21 cellular contexts compared by ENCODE assay signal in genomic region chr10:114402233-114402632, GRCh38. TPM values are rescaled to one million over a fixed set of nuclear protein-coding genes. Genes with fewer than 3 reads are reported as not detected.
A peak's percentile ranks its signal among the peaks of the same experiment; 100 is the strongest.
DNase-seq lines count a peak whose midpoint lies in the region; ATAC-seq and TF ChIP-seq lines count a peak whose summit lies in the region.
"Had no signal": no experiment of that assay in that cellular context is flagged by ENCODE, and none has a peak within 500 bp of the region (broad histone marks: within the 10 kb centered on the region; RNA-seq: fewer than 3 reads in every experiment).

No MANE protein-coding gene starts in this region.

- H3K4me3 Mint-ChIP-seq in WTC11 = peak overlapping the region; percentile 88
- H3K4me3 Mint-ChIP-seq in activated CD8-positive, alpha-beta T cell treated with anti-CD3 and anti-CD28 coated beads, Interleukin-2, amount 10 ng/mL, durations not matched to agents 7 days and 5 days = no peak overlapping the region
- H3K4me3 Mint-ChIP-seq: activated CD4-positive, alpha-beta T cell treated with anti-CD3 and anti-CD28 coated beads, Interleukin-2, amount 10 ng/mL, durations not matched to agents 7 days and 5 days had no signal

- peaks cover 50% of the 10 kb centered on the region for H3K27me3 Mint-ChIP-seq in WTC11 (ENCODE audit: low read depth)
- H3K27me3 Mint-ChIP-seq in activated CD8-positive, alpha-beta T cell treated with anti-CD3 and anti-CD28 coated beads, Interleukin-2, amount 10 ng/mL, durations not matched to agents 7 days and 5 days (ENCODE audit: low read depth) = peaks cover 56% of the 10 kb centered on the region

- H3K27me3 ChIP-seq in iPS-15b (ENCODE audit: control insufficient read depth, insufficient read depth, low read length) (peaks cover 32% of the 10 kb centered on the region), rectal smooth muscle tissue (ENCODE audit: control insufficient read depth, insufficient read depth, low read length) (no peaks in the 10 kb centered on the region)
- H3K27me3 ChIP-seq: MG63 had no signal

- no peaks in the 10 kb centered on the region for H3K9me3 ChIP-seq in iPS-15b (ENCODE audit: control insufficient read depth, insufficient read depth, low read length)
- H3K9me3 ChIP-seq: colonic mucosa, MG63 had no signal

- H3K27ac Mint-ChIP-seq in WTC11 = no peak overlapping the region
- no peak overlapping the region for H3K27ac Mint-ChIP-seq in activated CD8-positive, alpha-beta T cell treated with anti-CD3 and anti-CD28 coated beads, Interleukin-2, amount 10 ng/mL, durations not matched to agents 7 days and 5 days
- H3K27ac Mint-ChIP-seq: activated CD4-positive, alpha-beta T cell treated with anti-CD3 and anti-CD28 coated beads, Interleukin-2, amount 10 ng/mL, durations not matched to agents 7 days and 5 days; activated naive CD8-positive, alpha-beta T cell treated with anti-CD3 and anti-CD28 coated beads, Interleukin-2, amount 10 ng/mL, durations not matched to agents 7 days and 5 days; endodermal cell; T-cell had no signal

- H3K4me1 Mint-ChIP-seq in WTC11 = peaks cover 21% of the 10 kb centered on the region
- peaks cover 18% of the 10 kb centered on the region for H3K4me1 Mint-ChIP-seq in activated CD8-positive, alpha-beta T cell treated with anti-CD3 and anti-CD28 coated beads, Interleukin-2, amount 10 ng/mL, durations not matched to agents 7 days and 5 days (ENCODE audit: low read depth)

- peak overlapping the region; percentile 42 for H3K27ac ChIP-seq in rectal smooth muscle tissue (ENCODE audit: low read depth, low read length)

- POLR2A ChIA-PET in WTC11 (lab: Charles Lee) = no interaction called here
- POLR2A ChIA-PET in activated CD8-positive, alpha-beta T cell treated with anti-CD3 and anti-CD28 coated beads, Interleukin-2, amount 10 ng/mL, durations not matched to agents 7 days and 5 days (lab: Charles Lee) = no interaction called here

- H3K9ac ChIP-seq in iPS-15b (ENCODE audit: low read depth, low read length) = no peak overlapping the region
- no peak overlapping the region for H3K9ac ChIP-seq in rectal smooth muscle tissue (ENCODE audit: low read length)

- CTCF ChIA-PET in WTC11 (lab: Charles Lee) = interaction anchor here (0.8 to 4.2 kb wide), 4 partner anchors 15 to 137 kb away, joined by 3 to 106 read pairs (median 22); no protein-coding TSS in a partner anchor
- CTCF ChIA-PET in activated CD8-positive, alpha-beta T cell treated with anti-CD3 and anti-CD28 coated beads, Interleukin-2, amount 10 ng/mL, durations not matched to agents 7 days and 5 days (lab: Charles Lee) = interaction anchor here (1.4 to 1.9 kb wide), 2 partner anchors 33 to 98 kb away, joined by 3 to 21 read pairs; no protein-coding TSS in a partner anchor

- ATAC-seq in WTC11 (no peak), GM19397 (IDR thresholded peaks at IDR 0.05; ENCODE audit: unreplicated experiment) (no peak)
- ATAC-seq in activated CD8-positive, alpha-beta T cell treated with anti-CD3 and anti-CD28 coated beads, Interleukin-2, amount 10 ng/mL, durations not matched to agents 7 days and 5 days = no peak
- ATAC-seq: T-cell had no signal

- in situ Hi-C loops in ACHN (cut with HindIII; ENCODE audit: low pct_ligation_motif_present, low pct_unique_long_range_greater_than_20kb, low sequenced_read_pairs) = no loop called here

- H3K36me3 Mint-ChIP-seq in WTC11 = no peaks in the 10 kb centered on the region
- H3K36me3 Mint-ChIP-seq in activated CD8-positive, alpha-beta T cell treated with anti-CD3 and anti-CD28 coated beads, Interleukin-2, amount 10 ng/mL, durations not matched to agents 7 days and 5 days (ENCODE audit: low read depth) = no peaks in the 10 kb centered on the region
- H3K36me3 Mint-ChIP-seq: activated naive CD8-positive, alpha-beta T cell treated with anti-CD3 and anti-CD28 coated beads, Interleukin-2, amount 10 ng/mL, durations not matched to agents 7 days and 5 days; T-cell had no signal

- H3K4me3 ChIP-seq in iPS-15b (ENCODE audit: low read depth, low read length) (peak overlapping the region; percentile 71), rectal smooth muscle tissue (ENCODE audit: low read length) (no peak overlapping the region)
- H3K4me3 ChIP-seq: MG63 had no signal

- no peak for TF ChIP-seq CTCF in WTC11 (IDR thresholded peaks at IDR 0.05)

- peak; percentile 19 for DNase-seq in ACHN
- DNase-seq in WTC11 (ENCODE audit: low spot score) = no peak
- DNase-seq in NCI-H2196 treated with DMSO at 0.1 percent for 48 hours (lab: John Stamatoyannopoulos, UW; ENCODE audit: unreplicated experiment) = no peak
- no peak for DNase-seq in middle frontal gyrus (ENCODE audit: extremely low spot score, low spot score)
- no peak for DNase-seq in activated CD8-positive, alpha-beta T cell treated with anti-CD3 and anti-CD28 coated beads, Interleukin-2, amount 10 ng/mL, durations not matched to agents 7 days and 5 days
- DNase-seq: activated CD4-positive, alpha-beta T cell treated with anti-CD3 and anti-CD28 coated beads, Interleukin-2, amount 10 ng/mL, durations not matched to agents 7 days and 5 days; activated naive CD8-positive, alpha-beta T cell treated with anti-CD3 and anti-CD28 coated beads, Interleukin-2, amount 10 ng/mL, durations not matched to agents 7 days and 5 days; colonic mucosa; DMS 273 treated with DMSO at 0.1 percent for 48 hours; GDM1; MG63; NCI-H1436 treated with DMSO at 0.1 percent for 48 hours; NCI-H2171; NCI-H69; SIG-M5; substantia nigra; T-cell had no signal

- H3K4me1 ChIP-seq in iPS-15b (ENCODE audit: control insufficient read depth, insufficient read depth, low read length) (peaks cover 5% of the 10 kb centered on the region), rectal smooth muscle tissue (ENCODE audit: control insufficient read depth, insufficient read depth, low read length) (peaks cover 21% of the 10 kb centered on the region)
- H3K4me1 ChIP-seq: colonic mucosa had no signal

- H3K9me3 Mint-ChIP-seq in WTC11 = peaks cover 5% of the 10 kb centered on the region
- no peaks in the 10 kb centered on the region for H3K9me3 Mint-ChIP-seq in activated CD8-positive, alpha-beta T cell treated with anti-CD3 and anti-CD28 coated beads, Interleukin-2, amount 10 ng/mL, durations not matched to agents 7 days and 5 days (ENCODE audit: insufficient read depth)
- H3K9me3 Mint-ChIP-seq: activated CD4-positive, alpha-beta T cell treated with anti-CD3 and anti-CD28 coated beads, Interleukin-2, amount 10 ng/mL, durations not matched to agents 7 days and 5 days; activated naive CD8-positive, alpha-beta T cell treated with anti-CD3 and anti-CD28 coated beads, Interleukin-2, amount 10 ng/mL, durations not matched to agents 7 days and 5 days; endodermal cell; T-cell had no signal

- no peaks in the 10 kb centered on the region for H3K36me3 ChIP-seq in iPS-15b (ENCODE audit: control insufficient read depth, insufficient read depth, low read length)
- H3K36me3 ChIP-seq in rectal smooth muscle tissue (ENCODE audit: control insufficient read depth, insufficient read depth, low read length) = no peaks in the 10 kb centered on the region
- H3K36me3 ChIP-seq: colonic mucosa, MG63 had no signal

TF ChIP-seq in WTC11, 78 proteins besides CTCF, POLR2A, EP300 and RAD21 (continues in another document):
- TF ChIP-seq ZNF425 (CRISPR knock-in tag; conservative IDR thresholded peaks at IDR 0.05) (no peak), NR1H2 (CRISPR knock-in tag; IDR thresholded peaks at IDR 0.05) (no peak), KAT7 (CRISPR knock-in tag; IDR thresholded peaks at IDR 0.05; ENCODE audit: borderline replicate concordance) (no peak)

RNA-seq across cellular contexts. Expression of gene AFAP1L2, which starts 2.1 kb away (rescaled TPM):
- total RNA-seq in WTC11 (2021) = 3.6 to 5.0 TPM (median 4.5 TPM) in 3 replicates
- total RNA-seq in activated CD8-positive, alpha-beta T cell treated with anti-CD3 and anti-CD28 coated beads, Interleukin-2, amount 10 ng/mL, durations not matched to agents 7 days and 5 days = 1 to 10 TPM; 4.0 to 4.8 TPM
